In the genomic region with DNA sequence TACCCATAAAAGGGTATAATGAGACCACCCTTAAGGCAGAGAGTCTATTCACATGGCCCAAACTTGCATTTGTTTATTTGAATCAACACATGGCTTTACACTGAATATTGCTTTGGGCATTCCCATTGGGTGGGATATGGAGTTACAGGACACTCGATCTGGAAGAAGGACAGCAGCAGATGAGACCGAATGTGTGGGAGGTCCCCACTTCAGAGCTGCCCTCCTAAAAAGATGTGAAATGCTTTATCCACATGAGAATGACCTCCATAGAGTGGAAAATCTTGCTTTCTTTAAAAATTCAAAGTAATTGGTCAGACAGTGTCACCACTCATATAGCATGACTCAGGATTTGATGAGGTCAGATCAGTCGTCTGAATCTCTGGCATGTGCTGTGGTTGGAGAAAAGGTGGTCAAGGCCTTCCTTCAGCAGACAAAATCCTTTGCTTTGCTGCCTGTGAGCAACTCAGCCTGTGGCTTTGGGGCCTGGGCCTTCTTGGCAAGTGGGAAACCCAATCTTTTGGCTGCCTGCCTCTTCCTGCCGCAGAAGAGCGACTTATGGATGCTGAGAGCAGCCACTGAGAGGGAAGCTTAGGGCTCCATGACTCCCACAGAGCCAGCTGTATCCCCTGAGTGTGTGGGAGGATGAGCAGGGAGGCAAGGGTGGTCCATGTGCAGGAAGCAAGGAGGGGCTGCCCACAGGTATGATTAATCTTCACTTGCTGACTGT, we compare ENCODE assay signal across 10 cellular contexts. TPM values are rescaled to one million over a fixed set of nuclear protein-coding genes. Genes with fewer than 3 reads are reported as not detected.
DNase-seq lines count a peak whose midpoint lies in the region; FAIRE-seq and TF ChIP-seq lines count a peak whose summit lies in the region.
"Had no signal": no experiment of that assay in that cellular context is flagged by ENCODE, and none has a peak within 500 bp of the region (broad histone marks: within the 10 kb centered on the region; RNA-seq: fewer than 3 reads in every experiment).

No MANE protein-coding gene starts in this region.

- TF ChIP-seq CTCF in brain microvascular endothelial cell (IDR thresholded peaks at IDR 0.05; ENCODE audit: low read depth, low read length, missing control alignments) (no peak), endothelial cell (IDR thresholded peaks at IDR 0.05; ENCODE audit: unreplicated experiment) (no peak)

- H3K27me3 Mint-ChIP-seq in endothelial cell (ENCODE audit: unreplicated experiment): peaks cover 2% of the 10 kb centered on the region

- H3K27ac ChIP-seq in brain microvascular endothelial cell: no peak overlapping the region

- TF ChIP-seq POLR2A in GM12892 (IDR thresholded peaks at IDR 0.05; ENCODE audit: low read depth, low read length): no peak

- no peak overlapping the region for H3K4me3 ChIP-seq in brain microvascular endothelial cell (ENCODE audit: low read depth, low read length)

- no peak overlapping the region for H3K4me3 Mint-ChIP-seq in endothelial cell (ENCODE audit: unreplicated experiment)
- H3K4me3 Mint-ChIP-seq: CD4-positive, CD25-positive, alpha-beta regulatory T cell had no signal

- H3K9me3 Mint-ChIP-seq in endothelial cell (ENCODE audit: unreplicated experiment): no peaks in the 10 kb centered on the region

- H3K27me3 ChIP-seq in brain microvascular endothelial cell (replicated peaks): no peaks in the 10 kb centered on the region

- DNase-seq in ACHN (peak; percentile 53), KG1 (lab: John Stamatoyannopoulos, UW) (peak; percentile 48), brain microvascular endothelial cell (peak; percentile 94), kidney glomerular epithelial cell (lab: John Stamatoyannopoulos, UW) (peak; percentile 23), GM12892 (ENCODE audit: insufficient read length) (no peak), NOMO-1 treated with dmso at 0.1 percent for 144 hours (lab: John Stamatoyannopoulos, UW; ENCODE audit: unreplicated experiment) (no peak), endothelial cell (ENCODE audit: low spot score) (no peak)
- DNase-seq in activated CD8-positive, alpha-beta memory T cell treated with anti-CD3 and anti-CD28 coated beads, Interleukin-2, amount 50 U/mL, for 4 hours: no peak
- DNase-seq: activated CD8-positive, alpha-beta memory T cell treated with anti-CD3 and anti-CD28 coated beads for 24 hours; CD4-positive, CD25-positive, alpha-beta regulatory T cell had no signal

- no peaks in the 10 kb centered on the region for H3K36me3 ChIP-seq in brain microvascular endothelial cell (replicated peaks)

- peaks cover 5% of the 10 kb centered on the region for H3K4me1 Mint-ChIP-seq in endothelial cell (ENCODE audit: unreplicated experiment)
- H3K4me1 Mint-ChIP-seq: CD4-positive, CD25-positive, alpha-beta regulatory T cell had no signal

- no peak for FAIRE-seq in GM12892 (lab: Jason Lieb, UNC)

- no peak overlapping the region for H3K27ac Mint-ChIP-seq in endothelial cell (ENCODE audit: unreplicated experiment)
- H3K27ac Mint-ChIP-seq: CD4-positive, CD25-positive, alpha-beta regulatory T cell had no signal

- peaks cover 7% of the 10 kb centered on the region for H3K36me3 Mint-ChIP-seq in endothelial cell (ENCODE audit: low read depth, unreplicated experiment)
- H3K36me3 Mint-ChIP-seq: CD4-positive, CD25-positive, alpha-beta regulatory T cell had no signal

- in situ Hi-C loops in ACHN (cut with HindIII; ENCODE audit: low pct_ligation_motif_present, low pct_unique_long_range_greater_than_20kb, low sequenced_read_pairs): no loop called here
- in situ Hi-C loops in brain microvascular endothelial cell (cut with HindIII; ENCODE audit: low pct_ligation_motif_present, low sequenced_read_pairs): no loop called here

RNA-seq across cellular contexts. Expression of a gene that starts 39.3 kb away (rescaled TPM):
- polyA plus RNA-seq in GM12892 (2012; ENCODE audit: missing spikeins): 107 TPM
- total RNA-seq in endothelial cell (ENCODE audit: unreplicated experiment): 29.6 TPM

Comparison
In these comparisons a context has a peak if more than half of its experiments do, and no peak if none do; other contexts are left out.
1. DNase-seq: peak in ACHN (single experiment), KG1 (single experiment), brain microvascular endothelial cell (single experiment) and kidney glomerular epithelial cell (single experiment); none in activated CD8-positive, alpha-beta memory T cell treated with anti-CD3 and anti-CD28 coated beads, Interleukin-2, amount 50 U/mL, for 4 hours (single experiment), GM12892 (single experiment), NOMO-1 treated with dmso at 0.1 percent for 144 hours (single experiment) and endothelial cell (single experiment).